In genomic region chr17:82457071-82457789, GRCh38 we compare ENCODE assay signal across 1 cellular context.
TF ChIP-seq lines count a peak whose summit lies in the region.

No MANE protein-coding gene starts in this region.

TF ChIP-seq in K562, 482 proteins besides CTCF, POLR2A, EP300 and RAD21 (continued from another document and continues in another):
- TF ChIP-seq TFE3 (CRISPR knock-in tag; IDR thresholded peaks at IDR 0.05) (no peak), FOS (IDR thresholded peaks at IDR 0.05; ENCODE audit: extremely low read depth, insufficient read length) (no peak), SMAD2 (IDR thresholded peaks at IDR 0.05; ENCODE audit: low read depth, low read length) (no peak), HOXB6 (CRISPR knock-in tag; IDR thresholded peaks at IDR 0.05; ENCODE audit: borderline replicate concordance) (no peak), DLX4 (CRISPR knock-in tag; IDR thresholded peaks at IDR 0.05) (no peak), ZNF146 (CRISPR knock-in tag; IDR thresholded peaks at IDR 0.05; ENCODE audit: unreplicated experiment) (no peak), MYC (IDR thresholded peaks at IDR 0.05; ENCODE audit: low read depth, low read length) (peak; percentile 50; the same call in 1 of the 2 replicates), MYC (CRISPR knock-in tag; IDR thresholded peaks at IDR 0.05; ENCODE audit: borderline replicate concordance, low read depth) (no peak), RAD51 (IDR thresholded peaks at IDR 0.05; ENCODE audit: borderline replicate concordance, low read depth) (no peak), KLF1 (tag; IDR thresholded peaks at IDR 0.05) (no peak), ERF (CRISPR knock-in tag; IDR thresholded peaks at IDR 0.05) (no peak), NR0B1 (IDR thresholded peaks at IDR 0.05; ENCODE audit: partially characterized antibody) (no peak), ZNF407 (IDR thresholded peaks at IDR 0.05; ENCODE audit: low read depth) (no peak), POLR2AphosphoS5 (IDR thresholded peaks at IDR 0.05; ENCODE audit: control insufficient read depth, insufficient read depth, low read depth, low read length) (no peak), CREBBP (IDR thresholded peaks at IDR 0.05; ENCODE audit: low read depth, low read length) (no peak), ZNF592 (IDR thresholded peaks at IDR 0.05) (peak; percentile 80), SMARCA5 (IDR thresholded peaks at IDR 0.05) (no peak), MITF (IDR thresholded peaks at IDR 0.05) (no peak), IRF9 (tag; IDR thresholded peaks at IDR 0.05) (no peak), THRB (CRISPR knock-in tag; conservative IDR thresholded peaks at IDR 0.05) (no peak), TOE1 (IDR thresholded peaks at IDR 0.05; ENCODE audit: borderline replicate concordance) (no peak), TOE1 (CRISPR knock-in tag; IDR thresholded peaks at IDR 0.05; ENCODE audit: borderline replicate concordance, low read depth) (no peak), FOXJ3 (CRISPR knock-in tag; IDR thresholded peaks at IDR 0.05) (no peak), STAG1 (CRISPR knock-in tag; IDR thresholded peaks at IDR 0.05; ENCODE audit: borderline replicate concordance) (no peak), PHB2 (IDR thresholded peaks at IDR 0.05; ENCODE audit: low read depth) (no peak), MAFF (IDR thresholded peaks at IDR 0.05; ENCODE audit: low read length) (no peak), NCOA4 (IDR thresholded peaks at IDR 0.05; ENCODE audit: partially characterized antibody) (no peak), ZNF175 (CRISPR knock-in tag; IDR thresholded peaks at IDR 0.05; ENCODE audit: low read depth) (peak; percentile 65), RCOR1 (IDR thresholded peaks at IDR 0.05; ENCODE audit: borderline replicate concordance in 1 of 2, low read depth in 2 of 2, low read length in 2 of 2) (peak in 1 of 2 experiments; percentile 58; a peak in 1 of 4 replicates), ATF3 (IDR thresholded peaks at IDR 0.05) (no peak), ATF3 (CRISPR knock-in tag; conservative IDR thresholded peaks at IDR 0.05) (no peak), ZNF589 (CRISPR knock-in tag; IDR thresholded peaks at IDR 0.05; ENCODE audit: low read depth) (no peak), ZNF274 (IDR thresholded peaks at IDR 0.05; ENCODE audit: borderline replicate concordance, low read depth, low read length) (no peak), FOXA1 (IDR thresholded peaks at IDR 0.05; ENCODE audit: borderline replicate concordance) (no peak), SAP30 (IDR thresholded peaks at IDR 0.05; ENCODE audit: borderline replicate concordance, insufficient read depth, low read depth, low read length, poor library complexity, severe bottlenecking) (no peak), MAFK (IDR thresholded peaks at IDR 0.05; ENCODE audit: low read length) (no peak), SMAD4 (CRISPR knock-in tag; conservative IDR thresholded peaks at IDR 0.05) (no peak), SAFB (IDR thresholded peaks at IDR 0.05; ENCODE audit: borderline replicate concordance, low read depth, low read length) (no peak), ZKSCAN1 (IDR thresholded peaks at IDR 0.05; ENCODE audit: low read depth, low read length) (no peak), EWSR1 (IDR thresholded peaks at IDR 0.05; ENCODE audit: borderline replicate concordance, low read depth, partially characterized antibody) (no peak), BRF1 (IDR thresholded peaks at IDR 0.05; ENCODE audit: borderline replicate concordance, extremely low read depth, insufficient read length) (no peak)
